In genomic region chr16:12289175-12290063, GRCh38 we compare ENCODE assay signal across 14 cellular contexts.
DNase-seq lines count a peak whose midpoint lies in the region; ATAC-seq, FAIRE-seq and TF ChIP-seq lines count a peak whose summit lies in the region.
"Had no signal": no experiment of that assay in that cellular context is flagged by ENCODE, and none has a peak within 500 bp of the region (broad histone marks: within the 10 kb centered on the region; RNA-seq: fewer than 3 reads in every experiment).

No MANE protein-coding gene starts in this region.

- H3K4me1 ChIP-seq in right cardiac atrium (ENCODE audit: control insufficient read depth, insufficient read depth, low read length) (peaks cover 2% of the 10 kb centered on the region), right atrium auricular region (no peaks in the 10 kb centered on the region), endothelial cell of umbilical vein (ENCODE audit: control insufficient read depth, extremely low read depth, insufficient read depth, low read length) (no peaks in the 10 kb centered on the region), muscle layer of duodenum (ENCODE audit: control insufficient read depth in 1 of 2, insufficient read depth in 2 of 2, low read length in 2 of 2) (peaks cover 0 to 4% of the 10 kb centered on the region in 2 donors), Caco-2 (no peaks in the 10 kb centered on the region)

- H3K27me3 ChIP-seq in right cardiac atrium (ENCODE audit: control insufficient read depth, insufficient read depth) (no peaks in the 10 kb centered on the region), right atrium auricular region (no peaks in the 10 kb centered on the region), endothelial cell of umbilical vein (ENCODE audit: control insufficient read depth in 2 of 2, insufficient read depth in 2 of 2, low read length in 2 of 2) (no peaks in the 10 kb centered on the region), muscle layer of duodenum (ENCODE audit: low read depth, low read length) (no peaks in the 10 kb centered on the region), Caco-2 (replicated peaks; ENCODE audit: control insufficient read depth, insufficient read depth, low read length) (no peaks in the 10 kb centered on the region)
- H3K27me3 ChIP-seq: ovary had no signal

- dilution Hi-C loops in endothelial cell of umbilical vein (cut with MboI; ENCODE audit: extremely low pct_ligation_motif_present, low sequenced_read_pairs), result no loop called here

- H3K9me3 ChIP-seq in right cardiac atrium (ENCODE audit: control insufficient read depth, low read length), result no peaks in the 10 kb centered on the region
- peaks cover 0 to 6% of the 10 kb centered on the region in 2 donors for H3K9me3 ChIP-seq in right atrium auricular region
- H3K9me3 ChIP-seq in endothelial cell of umbilical vein (replicated peaks; ENCODE audit: control insufficient read depth, insufficient read depth, low read length), result no peaks in the 10 kb centered on the region
- no peaks in the 10 kb centered on the region for H3K9me3 ChIP-seq in muscle layer of duodenum (ENCODE audit: control insufficient read depth in 1 of 2, low read length in 2 of 2)
- no peaks in the 10 kb centered on the region for H3K9me3 ChIP-seq in Caco-2
- H3K9me3 ChIP-seq: ovary had no signal

- no peak overlapping the region for H3K4me3 ChIP-seq in right cardiac atrium (ENCODE audit: low read length)
- no peak overlapping the region for H3K4me3 ChIP-seq in right atrium auricular region
- no peak overlapping the region for H3K4me3 ChIP-seq in endothelial cell of umbilical vein (replicated peaks in 1 of 3; ENCODE audit: insufficient read depth in 1 of 3, low read depth in 1 of 3, low read length in 3 of 3)
- H3K4me3 ChIP-seq in muscle layer of duodenum (ENCODE audit: low read depth in 1 of 2, low read length in 2 of 2), result no peak overlapping the region
- H3K4me3 ChIP-seq in Caco-2 (ENCODE audit: low read depth, low read length), result no peak overlapping the region
- H3K4me3 ChIP-seq: ovary had no signal

- H3K4me3 Mint-ChIP-seq in Caco-2 (ENCODE audit: unreplicated experiment), result no peak overlapping the region
- H3K4me3 Mint-ChIP-seq: stimulated activated naive CD8-positive, alpha-beta T cell treated with anti-CD3 and anti-CD28 coated beads, Interleukin-15, Interleukin-2, amounts not matched to agents 100 ng/mL and 50 ng/mL, for 24 hours had no signal

- TF ChIP-seq POLR2A in endothelial cell of umbilical vein (IDR thresholded peaks at IDR 0.05; ENCODE audit: low read depth, low read length), result no peak

- 69% methylated on average over 20 of the region's 20 CpGs for WGBS in right cardiac atrium

- no peaks in the 10 kb centered on the region for H3K9me1 ChIP-seq in endothelial cell of umbilical vein (replicated peaks; ENCODE audit: control insufficient read depth, extremely low read depth, insufficient read depth, low read length)

- H3K27ac ChIP-seq in right cardiac atrium (ENCODE audit: low read length) (no peak overlapping the region), right atrium auricular region (no peak overlapping the region), endothelial cell of umbilical vein (ENCODE audit: insufficient read depth, low read depth, low read length) (no peak overlapping the region), muscle layer of duodenum (ENCODE audit: low read length) (peak overlapping the region; percentile 60)
- H3K27ac ChIP-seq: ovary had no signal

- intact Hi-C loops in right cardiac atrium (cut with DNase I) (no loop called here), endothelial cell of umbilical vein (cut with micrococcal nuclease) (no loop called here), Caco-2 (cut with micrococcal nuclease; ENCODE audit: unreplicated experiment) (no loop called here)

- H3K4me1 Mint-ChIP-seq in Caco-2 (ENCODE audit: low read depth, unreplicated experiment), result no peaks in the 10 kb centered on the region

- H3K36me3 ChIP-seq in right atrium auricular region, result no peaks in the 10 kb centered on the region
- no peaks in the 10 kb centered on the region for H3K36me3 ChIP-seq in endothelial cell of umbilical vein (ENCODE audit: control insufficient read depth in 2 of 2, extremely low read depth in 1 of 2, insufficient read depth in 2 of 2, low read length in 2 of 2)
- H3K36me3 ChIP-seq in muscle layer of duodenum (ENCODE audit: control insufficient read depth in 1 of 2, insufficient read depth in 2 of 2, low read length in 2 of 2), result peaks cover 0 to 6% of the 10 kb centered on the region in 2 donors
- no peaks in the 10 kb centered on the region for H3K36me3 ChIP-seq in Caco-2 (ENCODE audit: control insufficient read depth, insufficient read depth, low read length)
- H3K36me3 ChIP-seq: ovary had no signal

- no peak overlapping the region for H3K27ac Mint-ChIP-seq in Caco-2 (ENCODE audit: unreplicated experiment)
- H3K27ac Mint-ChIP-seq: stimulated activated naive CD8-positive, alpha-beta T cell treated with anti-CD3 and anti-CD28 coated beads, Interleukin-15, Interleukin-2, amounts not matched to agents 100 ng/mL and 50 ng/mL, for 24 hours had no signal

- H3K79me2 ChIP-seq in endothelial cell of umbilical vein (ENCODE audit: control insufficient read depth, insufficient read depth, low read length), result no peaks in the 10 kb centered on the region

- no peak for DNase-seq in right cardiac atrium
- DNase-seq in right atrium auricular region (ENCODE audit: low spot score), result no peak
- peak; percentile 21 for DNase-seq in endothelial cell of umbilical vein (ENCODE audit: low read depth, low spot score)
- no peak for DNase-seq in NCI-H2107 treated with DMSO at 0.1 percent for 48 hours (lab: John Stamatoyannopoulos, UW; ENCODE audit: unreplicated experiment)
- no peak for DNase-seq in GF-D8 (lab: John Stamatoyannopoulos, UW)
- DNase-seq in Caco-2, result no peak
- DNase-seq: activated effector memory CD4-positive, alpha-beta T cell treated with anti-CD3 and anti-CD28 coated beads, Interleukin-2, amount 50 U/mL, for 16 hours; NCI-H1417 treated with DMSO at 0.1 percent for 48 hours; NCI-H524 treated with DMSO at 0.1 percent for 48 hours; ovary; stimulated activated CD4-positive, alpha-beta T cell treated with anti-CD3 and anti-CD28 coated beads, Interleukin-12 subunit alpha, Interleukin-12 subunit beta, amount 100 ng/mL, for 4 hours had no signal

- no peak overlapping the region for H2AFZ ChIP-seq in endothelial cell of umbilical vein (ENCODE audit: low read depth, low read length)

- no TSS peak for BruUV-seq in endothelial cell of umbilical vein (replicated peaks; lab: Mats Ljungman, UMichigan)
- no TSS peak for BruUV-seq in Caco-2 (replicated peaks; lab: Mats Ljungman, UMichigan)

- CTCF ChIA-PET in endothelial cell of umbilical vein (lab: Charles Lee) (no interaction called here), Caco-2 (lab: Charles Lee) (no interaction called here)

- ATAC-seq in right cardiac atrium (peak; percentile 25 to 75), HG02884 (IDR thresholded peaks at IDR 0.05; ENCODE audit: unreplicated experiment) (no peak)

- H4K20me1 ChIP-seq in endothelial cell of umbilical vein (replicated peaks; ENCODE audit: control insufficient read depth, extremely low read depth, insufficient read depth, low read length), result no peaks in the 10 kb centered on the region

- TF ChIP-seq CTCF in right atrium auricular region (IDR thresholded peaks at IDR 0.05) (no peak), endothelial cell of umbilical vein (IDR thresholded peaks at IDR 0.05; ENCODE audit: extremely low read depth in 1 of 2, insufficient read depth in 1 of 2, low read depth in 1 of 2, low read length in 2 of 2) (no peak), Caco-2 (IDR thresholded peaks at IDR 0.05; ENCODE audit: insufficient read depth in 1 of 2, low read depth in 1 of 2, low read length in 1 of 2, severe bottlenecking in 1 of 2, unreplicated experiment in 1 of 2) (no peak)

- peaks cover 4% of the 10 kb centered on the region for H3K27me3 Mint-ChIP-seq in Caco-2 (ENCODE audit: insufficient read depth, unreplicated experiment)
- H3K27me3 Mint-ChIP-seq: stimulated activated naive CD8-positive, alpha-beta T cell treated with anti-CD3 and anti-CD28 coated beads, Interleukin-15, Interleukin-2, amounts not matched to agents 100 ng/mL and 50 ng/mL, for 24 hours had no signal

- H3K9ac ChIP-seq in endothelial cell of umbilical vein (replicated peaks; ENCODE audit: extremely low read depth, insufficient read depth, low read length), result no peak overlapping the region

- no peak overlapping the region for H3K4me2 ChIP-seq in endothelial cell of umbilical vein (ENCODE audit: insufficient read depth, low read length)

- peaks cover 4% of the 10 kb centered on the region for H3K36me3 Mint-ChIP-seq in Caco-2 (ENCODE audit: insufficient read depth, unreplicated experiment)

- POLR2A ChIA-PET in endothelial cell of umbilical vein (lab: Charles Lee), result no interaction called here
- POLR2A ChIA-PET in Caco-2 (lab: Charles Lee), result no interaction called here

- H3K9me3 Mint-ChIP-seq in Caco-2 (ENCODE audit: unreplicated experiment), result no peaks in the 10 kb centered on the region

- FAIRE-seq in endothelial cell of umbilical vein (lab: Jason Lieb, UNC), result no peak

TF ChIP-seq in endothelial cell of umbilical vein, 7 proteins besides CTCF, POLR2A, EP300 and RAD21:
- TF ChIP-seq POLR2AphosphoS5 (IDR thresholded peaks at IDR 0.05; ENCODE audit: insufficient read depth, low read depth, low read length), result no peak
- TF ChIP-seq GATA2 (IDR thresholded peaks at IDR 0.05; ENCODE audit: insufficient read depth, insufficient read length, low read depth, low read length), result no peak
- no peak for TF ChIP-seq EZH2 (IDR thresholded peaks at IDR 0.05; ENCODE audit: borderline replicate concordance, low read depth, low read length, severe bottlenecking)
- no peak for TF ChIP-seq JUN (IDR thresholded peaks at IDR 0.05; ENCODE audit: borderline replicate concordance, insufficient read depth, insufficient read length, low read depth)
- no peak for TF ChIP-seq FOS (IDR thresholded peaks at IDR 0.05; ENCODE audit: borderline replicate concordance, insufficient read depth, low read length)
- TF ChIP-seq MAX (IDR thresholded peaks at IDR 0.05; ENCODE audit: insufficient read depth, insufficient read length), result no peak
- TF ChIP-seq MYC (IDR thresholded peaks at IDR 0.05; ENCODE audit: low read depth, low read length), result no peak
